23 cellular contexts compared by ENCODE assay signal in the genomic region with DNA sequence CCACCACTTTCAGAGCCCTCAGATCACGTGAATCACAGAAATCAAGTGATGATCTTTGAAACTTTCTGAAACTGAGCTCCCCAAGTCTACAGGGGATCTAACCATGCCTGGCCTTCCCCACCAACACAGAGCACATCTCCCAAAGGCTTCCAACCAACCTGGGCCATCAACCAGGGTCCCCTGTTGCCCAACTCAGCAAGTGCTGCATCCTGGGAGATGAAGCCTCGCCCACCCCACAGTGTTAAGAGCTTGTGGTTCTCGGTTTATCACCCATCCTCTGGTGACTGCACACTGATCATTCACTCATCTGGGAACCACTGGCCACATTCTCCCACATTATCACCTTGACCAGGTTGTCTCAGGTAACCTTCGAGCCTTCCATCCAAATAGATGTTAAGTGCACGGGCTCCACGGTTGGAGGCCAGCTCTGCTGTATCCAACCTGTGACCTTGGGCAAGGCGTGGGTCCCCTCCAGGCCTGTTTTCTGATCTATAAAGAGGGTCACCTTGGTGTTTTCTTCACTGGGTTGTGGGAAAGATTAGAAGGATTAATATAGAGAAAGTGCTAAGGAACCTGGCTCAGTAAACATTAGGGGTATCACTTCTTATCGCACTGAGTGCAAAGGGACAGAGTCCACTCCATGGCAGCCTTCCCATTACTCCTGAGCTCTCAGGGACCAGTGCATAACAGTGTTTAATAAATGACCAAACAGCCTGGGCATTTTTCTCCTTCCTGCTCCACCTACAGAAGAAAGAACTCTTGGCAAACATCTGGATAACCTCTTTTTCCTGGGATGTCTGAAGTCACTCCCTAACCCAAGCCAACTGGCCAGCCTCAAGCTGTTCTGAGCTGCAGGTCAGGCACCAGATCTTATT. TPM values are rescaled to one million over a fixed set of nuclear protein-coding genes. Genes with fewer than 3 reads are reported as not detected.
DNase-seq lines count a peak whose midpoint lies in the region; ATAC-seq, FAIRE-seq and TF ChIP-seq lines count a peak whose summit lies in the region.
"Had no signal": no experiment of that assay in that cellular context is flagged by ENCODE, and none has a peak within 500 bp of the region (broad histone marks: within the 10 kb centered on the region; RNA-seq: fewer than 3 reads in every experiment).

No MANE protein-coding gene starts in this region.

- DNase-seq in HT-29 (ENCODE audit: low spot score) (peak; percentile 69), HepG2 (ENCODE audit: low spot score) (no peak), transverse colon (peak; percentile 28), MM.1S (no peak), foreskin fibroblast (no peak)
- no peak for DNase-seq in NK-92 treated with Interleukin-12 subunit alpha and Interleukin-12 subunit beta, amount 100 ng/mL, for 24 hours (lab: John Stamatoyannopoulos, UW)
- DNase-seq: activated CD4-positive, alpha-beta T cell treated with anti-CD3 and anti-CD28 coated beads for 48 hours; GOT3; NCI-H1105 treated with DMSO at 0.1 percent for 48 hours; NCI-H2107; NCI-H510A treated with DMSO at 0.1 percent for 48 hours; stimulated activated CD4-positive, alpha-beta T cell treated with anti-CD3 and anti-CD28 coated beads, Interleukin-12 subunit alpha, Interleukin-12 subunit beta, amount 100 ng/mL, for 4 hours; testis had no signal

- H3K4me1 ChIP-seq in HepG2 (ENCODE audit: insufficient read depth, low read length) (peaks cover 32% of the 10 kb centered on the region), transverse colon (peaks cover 0 to 32% (median 21%) of the 10 kb centered on the region in 4 donors), MM.1S (ENCODE audit: low read length) (peaks cover 4% of the 10 kb centered on the region; the same call in 1 of the 2 replicates)
- H3K4me1 ChIP-seq: testis had no signal

- H3K4me3 ChIP-seq in HepG2 (replicated peaks in 1 of 3; ENCODE audit: insufficient read depth in 1 of 3, low read depth in 2 of 3, low read length in 3 of 3) = no peak overlapping the region
- H3K4me3 ChIP-seq in transverse colon = no peak overlapping the region
- no peak overlapping the region for H3K4me3 ChIP-seq in MM.1S (ENCODE audit: low read length)
- H3K4me3 ChIP-seq in foreskin fibroblast (ENCODE audit: low read depth in 1 of 2, low read length in 2 of 2) = no peak overlapping the region
- H3K4me3 ChIP-seq: neural progenitor cell, psoas muscle, testis had no signal

- no peak overlapping the region for H3K9ac ChIP-seq in HepG2 (ENCODE audit: insufficient read depth, low read depth, low read length)
- H3K9ac ChIP-seq in MM.1S (ENCODE audit: low read length) = no peak overlapping the region
- H3K9ac ChIP-seq: neural progenitor cell had no signal

- H3K36me3 ChIP-seq in HepG2 (replicated peaks in 1 of 2; ENCODE audit: control insufficient read depth in 1 of 2, insufficient read depth in 2 of 2, low read length in 2 of 2) = no peaks in the 10 kb centered on the region
- no peaks in the 10 kb centered on the region for H3K36me3 ChIP-seq in transverse colon
- H3K36me3 ChIP-seq in MM.1S (replicated peaks; ENCODE audit: insufficient read depth, low read length) = no peaks in the 10 kb centered on the region
- H3K36me3 ChIP-seq: neural progenitor cell had no signal

- H3K27ac ChIP-seq in cingulate gyrus (ENCODE audit: low read depth, low read length) (peak overlapping the region; percentile 73), HepG2 (ENCODE audit: extremely low read length, insufficient read depth, low read length) (no peak overlapping the region), transverse colon (peak overlapping the region in 1 of 4 donors; percentile 54), MM.1S (ENCODE audit: low read length) (no peak overlapping the region)
- H3K27ac ChIP-seq: neural progenitor cell, psoas muscle, RWPE1, testis had no signal

- H3F3A ChIP-seq in MM.1S (ENCODE audit: insufficient read depth, low read length) = no peaks in the 10 kb centered on the region

- TF ChIP-seq EP300 in HepG2 (IDR thresholded peaks at IDR 0.05; ENCODE audit: low read depth in 2 of 2, low read length in 2 of 2) (no peak), HepG2 (CRISPR knock-in tag; IDR thresholded peaks at IDR 0.05; ENCODE audit: borderline replicate concordance) (no peak), transverse colon (IDR thresholded peaks at IDR 0.05; ENCODE audit: low read depth) (no peak)

- H4K20me1 ChIP-seq in HepG2 (ENCODE audit: insufficient read depth, low read length) = no peaks in the 10 kb centered on the region
- no peaks in the 10 kb centered on the region; the same call in 1 of the 2 replicates for H4K20me1 ChIP-seq in MM.1S (ENCODE audit: insufficient read depth, low read length)

- H3K27me3 ChIP-seq in HepG2 (ENCODE audit: control insufficient read depth in 1 of 2, insufficient read depth in 2 of 2, low read length in 2 of 2) (peaks cover 3 to 12% of the 10 kb centered on the region in 2 experiments; a peak in 4 of 5 replicates), transverse colon (no peaks in the 10 kb centered on the region), MM.1S (replicated peaks; ENCODE audit: insufficient read depth, low read length) (peaks cover 94% of the 10 kb centered on the region)
- H3K27me3 ChIP-seq: testis had no signal

- no peak overlapping the region for H2AFZ ChIP-seq in HepG2 (ENCODE audit: low read length)
- no peak overlapping the region for H2AFZ ChIP-seq in MM.1S (ENCODE audit: low read length)
- H2AFZ ChIP-seq: neural progenitor cell had no signal

- CTCF ChIA-PET in HepG2 (lab: Yijun Ruan, JAX; ENCODE audit: low intra/inter-chr PET ratio, low total read pairs) = no interaction called here

- POLR2A ChIA-PET in HepG2 (lab: Yijun Ruan, JAX) = no interaction called here

- FAIRE-seq in HepG2 (lab: Jason Lieb, UNC) = no peak
- FAIRE-seq: GM18507, HTR-8/SVneo had no signal

- no peaks in the 10 kb centered on the region for H3K9me2 ChIP-seq in MM.1S (replicated peaks; ENCODE audit: insufficient read depth, low read length)

- no peak for TF ChIP-seq CTCF in HepG2 (CRISPR knock-in tag; IDR thresholded peaks at IDR 0.05)
- no peak for TF ChIP-seq CTCF in transverse colon (IDR thresholded peaks at IDR 0.05)
- no peak for TF ChIP-seq CTCF in MM.1S (IDR thresholded peaks at IDR 0.05; ENCODE audit: low read length)
- no peak for TF ChIP-seq CTCF in foreskin fibroblast (IDR thresholded peaks at IDR 0.05; ENCODE audit: low read depth, low read length)

- H3K9me3 ChIP-seq in HepG2 (ENCODE audit: low read length) (0 out of 2 replicates have a peak, but pooled peaks cover 2% of the 10 kb centered on the region), transverse colon (no peaks in the 10 kb centered on the region), MM.1S (replicated peaks; ENCODE audit: insufficient read depth, low read length) (no peaks in the 10 kb centered on the region)
- H3K9me3 ChIP-seq: psoas muscle, testis had no signal

- TF ChIP-seq POLR2A in HepG2 (IDR thresholded peaks at IDR 0.05; ENCODE audit: insufficient read depth in 1 of 2, low read depth in 2 of 2, low read length in 2 of 2) (no peak), transverse colon (IDR thresholded peaks at IDR 0.05) (no peak)

- no peak overlapping the region for H3K4me2 ChIP-seq in HepG2 (ENCODE audit: low read depth, low read length)
- H3K4me2 ChIP-seq in MM.1S (ENCODE audit: low read depth, low read length) = no peak overlapping the region
- H3K4me2 ChIP-seq: neural progenitor cell had no signal

- no peaks in the 10 kb centered on the region for H3K79me2 ChIP-seq in HepG2 (ENCODE audit: insufficient read depth, low read length)
- no peaks in the 10 kb centered on the region for H3K79me2 ChIP-seq in MM.1S (ENCODE audit: low read length)

- intact Hi-C loops in HepG2 (cut with micrococcal nuclease; ENCODE audit: unreplicated experiment) = no loop called here
- intact Hi-C loops in transverse colon (cut with DNase I; ENCODE audit: low total_unique reads) = no loop called here

- no TSS peak for BruUV-seq in HepG2 (replicated peaks; lab: Mats Ljungman, UMichigan)

- in situ Hi-C loops in HepG2 (cut with HindIII; ENCODE audit: extremely low pct_ligation_motif_present, low pct_unique_long_range_greater_than_20kb) = loop anchor here (5.0 to 10.0 kb wide), 2 partner anchors 1098 to 1276 kb away; no protein-coding TSS in a partner anchor
- in situ Hi-C loops in transverse colon (cut with MboI; ENCODE audit: low pct_ligation_motif_present in 1 of 4, low pct_unique_long_range_greater_than_20kb in 1 of 4, low sequenced_read_pairs in 3 of 4) = loop anchor here in 3 of 4 donors (5.0 to 25.0 kb wide), 3 partner anchors 1093 to 1276 kb away; a partner anchor contains a TSS

- WGBS in HepG2 (ENCODE audit: low lambda C conversion rate) = 13% methylated on average over 5 of the region's 8 CpGs
- WGBS in transverse colon (ENCODE audit: low coverage in 1 of 2), 2 donors = 38 to 67% methylated on average over 2 to 8 of the region's 8 CpGs

- TF ChIP-seq RAD21 in HepG2 (CRISPR knock-in tag; IDR thresholded peaks at IDR 0.05) = no peak

- ATAC-seq in HepG2 = no peak
- ATAC-seq: psoas muscle, T-cell had no signal

RNA-seq across cellular contexts. Expression of a gene that starts 3.5 kb away (rescaled TPM):
- 6.6 and 6.8 TPM in 2 replicates for total RNA-seq in HT-29 (2014; rRNA removed; shearing (Covaris generic))
- 0.13 and 0.17 TPM in 2 replicates for total RNA-seq in HepG2 (2016; rRNA removed; fragmentation: Illumina TruSeq; extraction: Trizol)
- not detected in 2 replicates for total RNA-seq in HepG2 (2016; cell fraction: cytosol; rRNA removed; fragmentation: Illumina TruSeq; extraction: Trizol; ENCODE audit: low read depth)
- 0.11 and 0.18 TPM in 2 replicates for total RNA-seq in HepG2 (2016; cell fraction: insoluble cytoplasmic fraction; rRNA removed; fragmentation: Illumina TruSeq; extraction: Trizol)
- 0.09 and 0.10 TPM in 2 replicates for total RNA-seq in HepG2 (2016; cell fraction: membrane; rRNA removed; fragmentation: Illumina TruSeq; extraction: Trizol)
- total RNA-seq in HepG2 (2016; cell fraction: nucleus; rRNA removed; fragmentation: Illumina TruSeq; extraction: Trizol) = 0.09 TPM in 2 replicates
- 0.10 and 0.15 TPM in 2 replicates for polyA plus RNA-seq in HepG2 (2011; rRNA removed)
- polyA plus RNA-seq in HepG2 (2011; cell fraction: cytosol; rRNA removed) = 0.09 TPM in 2 replicates
- polyA plus RNA-seq in HepG2 (2011; cell fraction: nucleus; rRNA removed) = 0.17 and 0.18 TPM in 2 replicates
- polyA plus RNA-seq in HepG2 (2012) = 0.13 and 0.17 TPM in 2 replicates
- not detected in 2 replicates for polyA plus RNA-seq in HepG2 (2016; cell fraction: cytosol; fragmentation: Illumina TruSeq; extraction: Trizol; ENCODE audit: low read depth)
- polyA plus RNA-seq in HepG2 (2016; cell fraction: insoluble cytoplasmic fraction; fragmentation: Illumina TruSeq; extraction: Trizol; ENCODE audit: low read depth) = 0.22 and 0.45 TPM in 2 replicates
- polyA plus RNA-seq in HepG2 (2016; cell fraction: membrane; fragmentation: Illumina TruSeq; extraction: Trizol; ENCODE audit: low read depth) = 0.07 and 0.12 TPM in 2 replicates
- 0.21 TPM in 1 of 2 replicates, not detected in the other for polyA plus RNA-seq in HepG2 (2016; cell fraction: nucleus; fragmentation: Illumina TruSeq; extraction: Trizol; ENCODE audit: insufficient read depth, low read depth)
- polyA minus RNA-seq in HepG2 (2011; rRNA and poly(A)+ RNA removed; ENCODE audit: low replicate concordance) = 0.34 and 2.9 TPM in 2 replicates
- polyA minus RNA-seq in HepG2 (2011; cell fraction: cytosol; rRNA and poly(A)+ RNA removed) = not detected in 2 replicates
- 0.12 TPM in 1 of 2 replicates, not detected in the other for polyA minus RNA-seq in HepG2 (2011; cell fraction: nucleus; rRNA and poly(A)+ RNA removed)
- total RNA-seq in transverse colon = under 1 TPM in 2 of 4 donors, not detected in 2; 0.41 to 0.80 TPM
- total RNA-seq: T-cell had no signal

RNA-seq across cellular contexts. Expression of a gene that starts 32.4 kb away (rescaled TPM):
- total RNA-seq in HT-29 (2014; rRNA removed; shearing (Covaris generic)) = 0.20 TPM in 1 of 2 replicates, not detected in the other
- total RNA-seq in HepG2 (2016; rRNA removed; fragmentation: Illumina TruSeq; extraction: Trizol) = not detected in 2 replicates
- total RNA-seq in HepG2 (2016; cell fraction: cytosol; rRNA removed; fragmentation: Illumina TruSeq; extraction: Trizol; ENCODE audit: low read depth) = not detected in 2 replicates
- total RNA-seq in HepG2 (2016; cell fraction: insoluble cytoplasmic fraction; rRNA removed; fragmentation: Illumina TruSeq; extraction: Trizol) = not detected in 2 replicates
- not detected in 2 replicates for total RNA-seq in HepG2 (2016; cell fraction: membrane; rRNA removed; fragmentation: Illumina TruSeq; extraction: Trizol)
- not detected in 2 replicates for total RNA-seq in HepG2 (2016; cell fraction: nucleus; rRNA removed; fragmentation: Illumina TruSeq; extraction: Trizol)
- polyA plus RNA-seq in HepG2 (2011; rRNA removed) = not detected in 2 replicates
- polyA plus RNA-seq in HepG2 (2011; cell fraction: cytosol; rRNA removed) = not detected in 2 replicates
- polyA plus RNA-seq in HepG2 (2011; cell fraction: nucleus; rRNA removed) = not detected in 2 replicates
- polyA plus RNA-seq in HepG2 (2012) = not detected in 2 replicates
- not detected in 2 replicates for polyA plus RNA-seq in HepG2 (2016; cell fraction: cytosol; fragmentation: Illumina TruSeq; extraction: Trizol; ENCODE audit: low read depth)
- polyA plus RNA-seq in HepG2 (2016; cell fraction: insoluble cytoplasmic fraction; fragmentation: Illumina TruSeq; extraction: Trizol; ENCODE audit: low read depth) = not detected in 2 replicates
- not detected in 2 replicates for polyA plus RNA-seq in HepG2 (2016; cell fraction: membrane; fragmentation: Illumina TruSeq; extraction: Trizol; ENCODE audit: low read depth)
- not detected in 2 replicates for polyA plus RNA-seq in HepG2 (2016; cell fraction: nucleus; fragmentation: Illumina TruSeq; extraction: Trizol; ENCODE audit: insufficient read depth, low read depth)
- polyA minus RNA-seq in HepG2 (2011; rRNA and poly(A)+ RNA removed; ENCODE audit: low replicate concordance) = 0.07 TPM in 1 of 2 replicates, not detected in the other
- not detected in 2 replicates for polyA minus RNA-seq in HepG2 (2011; cell fraction: cytosol; rRNA and poly(A)+ RNA removed)
- polyA minus RNA-seq in HepG2 (2011; cell fraction: nucleus; rRNA and poly(A)+ RNA removed) = not detected in 2 replicates
- not detected for total RNA-seq in transverse colon
- total RNA-seq: kidney epithelial cell, LHCN-M2, mesothelial cell of epicardium, psoas muscle, T-cell had no signal
- polyA plus RNA-seq: psoas muscle had no signal

RNA-seq across cellular contexts. Expression of a gene that starts 58.3 kb away (rescaled TPM):
- not detected in 2 replicates for total RNA-seq in HT-29 (2014; rRNA removed; shearing (Covaris generic))
- total RNA-seq in HepG2 (2016; rRNA removed; fragmentation: Illumina TruSeq; extraction: Trizol) (not detected in 2 replicates), transverse colon (not detected)
- not detected in 2 replicates for total RNA-seq in HepG2 (2016; cell fraction: cytosol; rRNA removed; fragmentation: Illumina TruSeq; extraction: Trizol; ENCODE audit: low read depth)
- total RNA-seq in HepG2 (2016; cell fraction: insoluble cytoplasmic fraction; rRNA removed; fragmentation: Illumina TruSeq; extraction: Trizol) = not detected in 2 replicates
- total RNA-seq in HepG2 (2016; cell fraction: membrane; rRNA removed; fragmentation: Illumina TruSeq; extraction: Trizol) = not detected in 2 replicates
- total RNA-seq in HepG2 (2016; cell fraction: nucleus; rRNA removed; fragmentation: Illumina TruSeq; extraction: Trizol) = not detected in 2 replicates
- not detected in 2 replicates for polyA plus RNA-seq in HepG2 (2011; rRNA removed)
- polyA plus RNA-seq in HepG2 (2011; cell fraction: cytosol; rRNA removed) = not detected in 2 replicates
- not detected in 2 replicates for polyA plus RNA-seq in HepG2 (2011; cell fraction: nucleus; rRNA removed)
- polyA plus RNA-seq in HepG2 (2012) = not detected in 2 replicates
- not detected in 2 replicates for polyA plus RNA-seq in HepG2 (2016; cell fraction: cytosol; fragmentation: Illumina TruSeq; extraction: Trizol; ENCODE audit: low read depth)
- not detected in 2 replicates for polyA plus RNA-seq in HepG2 (2016; cell fraction: insoluble cytoplasmic fraction; fragmentation: Illumina TruSeq; extraction: Trizol; ENCODE audit: low read depth)
- polyA plus RNA-seq in HepG2 (2016; cell fraction: membrane; fragmentation: Illumina TruSeq; extraction: Trizol; ENCODE audit: low read depth) = not detected in 2 replicates
- not detected in 2 replicates for polyA plus RNA-seq in HepG2 (2016; cell fraction: nucleus; fragmentation: Illumina TruSeq; extraction: Trizol; ENCODE audit: insufficient read depth, low read depth)
- not detected in 2 replicates for polyA minus RNA-seq in HepG2 (2011; rRNA and poly(A)+ RNA removed; ENCODE audit: low replicate concordance)
- not detected in 2 replicates for polyA minus RNA-seq in HepG2 (2011; cell fraction: cytosol; rRNA and poly(A)+ RNA removed)
- polyA minus RNA-seq in HepG2 (2011; cell fraction: nucleus; rRNA and poly(A)+ RNA removed) = not detected in 2 replicates
- total RNA-seq: kidney epithelial cell, LHCN-M2, mesothelial cell of epicardium, psoas muscle, T-cell had no signal
- polyA plus RNA-seq: psoas muscle had no signal

Comparison
In these comparisons a context has a peak if more than half of its experiments do, and no peak if none do; other contexts are left out.
1. DNase-seq: peak in HT-29 (single experiment) and transverse colon (single experiment); none in HepG2 (single experiment), MM.1S (single experiment), foreskin fibroblast (0 of 2) and NK-92 treated with Interleukin-12 subunit alpha and Interleukin-12 subunit beta, amount 100 ng/mL, for 24 hours (single experiment).